ENCODE assay signal across 12 cellular contexts in genomic region chr17:19397556-19398041, GRCh38. TPM values are rescaled to one million over a fixed set of nuclear protein-coding genes. Genes with fewer than 3 reads are reported as not detected.
DNase-seq lines count a peak whose midpoint lies in the region; ATAC-seq, FAIRE-seq and TF ChIP-seq lines count a peak whose summit lies in the region.
"Had no signal": no experiment of that assay in that cellular context is flagged by ENCODE, and none has a peak within 500 bp of the region (broad histone marks: within the 10 kb centered on the region; RNA-seq: fewer than 3 reads in every experiment).

No MANE protein-coding gene starts in this region.

- H3K4me3 ChIP-seq in bronchial epithelial cell (ENCODE audit: low read depth, low read length) (no peak overlapping the region), HepG2 (replicated peaks in 1 of 3; ENCODE audit: insufficient read depth in 1 of 3, low read depth in 2 of 3, low read length in 3 of 3) (no peak overlapping the region), tibial artery (no peak overlapping the region)
- no peak overlapping the region for H3K4me3 ChIP-seq in CD8-positive, alpha-beta T cell (ENCODE audit: low read depth, low read length)

- no peaks in the 10 kb centered on the region for H3K9me3 ChIP-seq in HepG2 (ENCODE audit: low read length)
- no peaks in the 10 kb centered on the region for H3K9me3 ChIP-seq in tibial artery
- no peaks in the 10 kb centered on the region for H3K9me3 ChIP-seq in CD8-positive, alpha-beta T cell (ENCODE audit: low read length)

- no peaks in the 10 kb centered on the region for H3K4me1 Mint-ChIP-seq in CD8-positive, alpha-beta T cell (ENCODE audit: low read depth)
- H3K4me1 Mint-ChIP-seq: activated CD4-positive, alpha-beta T cell treated with anti-CD3 and anti-CD28 coated beads, Interleukin-2, amount 10 ng/mL, durations not matched to agents 7 days and 5 days; activated naive CD4-positive, alpha-beta T cell treated with anti-CD3 and anti-CD28 coated beads, Interleukin-2, amount 50 U/mL, for 24 hours had no signal

- TF ChIP-seq POLR2A in HepG2 (IDR thresholded peaks at IDR 0.05; ENCODE audit: insufficient read depth in 1 of 2, low read depth in 2 of 2, low read length in 2 of 2) = no peak

- H3K27ac ChIP-seq in HepG2 (ENCODE audit: extremely low read length, insufficient read depth, low read length) (no peak overlapping the region), tibial artery (peak overlapping the region; percentile 75 to 76)
- H3K27ac ChIP-seq in CD8-positive, alpha-beta T cell (ENCODE audit: low read depth, low read length) = no peak overlapping the region

- peaks cover 20% of the 10 kb centered on the region for H3K4me1 ChIP-seq in HepG2 (ENCODE audit: insufficient read depth, low read length)
- H3K4me1 ChIP-seq in tibial artery = peaks cover 0 to 34% (median 26%) of the 10 kb centered on the region in 4 donors
- no peaks in the 10 kb centered on the region for H3K4me1 ChIP-seq in CD8-positive, alpha-beta T cell (ENCODE audit: insufficient read depth, low read length)

- CTCF ChIA-PET in HepG2 (lab: Yijun Ruan, JAX; ENCODE audit: low intra/inter-chr PET ratio, low total read pairs) = interaction anchor here (1.4 kb wide), 1 partner anchor 49 kb away, joined by 5 read pairs; no protein-coding TSS in a partner anchor
- CTCF ChIA-PET in CD8-positive, alpha-beta T cell (lab: Charles Lee) = no interaction called here

- FAIRE-seq in bronchial epithelial cell (lab: Jason Lieb, UNC) = peak; percentile 62
- FAIRE-seq in HepG2 (lab: Jason Lieb, UNC) = peak; percentile 4
- no peak for FAIRE-seq in D721Med (lab: Jason Lieb, UNC)
- FAIRE-seq: endometrium, islet of Langerhans had no signal

- H3K4me2 ChIP-seq in HepG2 (ENCODE audit: low read depth, low read length) = peak overlapping the region; percentile 25; the same call in 1 of the 2 replicates

- H3K36me3 ChIP-seq in bronchial epithelial cell (ENCODE audit: control insufficient read depth, insufficient read depth, low read length) (no peaks in the 10 kb centered on the region), HepG2 (replicated peaks in 1 of 2; ENCODE audit: control insufficient read depth in 1 of 2, insufficient read depth in 2 of 2, low read length in 2 of 2) (no peaks in the 10 kb centered on the region), tibial artery (no peaks in the 10 kb centered on the region)
- no peaks in the 10 kb centered on the region for H3K36me3 ChIP-seq in CD8-positive, alpha-beta T cell (ENCODE audit: insufficient read depth, low read length)

- H3K27me3 ChIP-seq in bronchial epithelial cell (ENCODE audit: control insufficient read depth, insufficient read depth, low read length) (no peaks in the 10 kb centered on the region), HepG2 (ENCODE audit: control insufficient read depth in 1 of 2, insufficient read depth in 2 of 2, low read length in 2 of 2) (peaks cover 0 to under 1% of the 10 kb centered on the region in 2 experiments; a peak in 1 of 5 replicates), tibial artery (no peaks in the 10 kb centered on the region)
- H3K27me3 ChIP-seq in CD8-positive, alpha-beta T cell (ENCODE audit: insufficient read depth, low read length) = no peaks in the 10 kb centered on the region

- TF ChIP-seq EP300 in HepG2 (IDR thresholded peaks at IDR 0.05; ENCODE audit: low read depth in 2 of 2, low read length in 2 of 2) (no peak), HepG2 (CRISPR knock-in tag; IDR thresholded peaks at IDR 0.05; ENCODE audit: borderline replicate concordance) (no peak)

- peak; percentile 44 for TF ChIP-seq RAD21 in HepG2 (CRISPR knock-in tag; IDR thresholded peaks at IDR 0.05)

- WGBS in HepG2 (ENCODE audit: low lambda C conversion rate) = 10% methylated on average over 2 of the region's 6 CpGs

- H3K36me3 Mint-ChIP-seq in CD8-positive, alpha-beta T cell = no peaks in the 10 kb centered on the region
- H3K36me3 Mint-ChIP-seq: activated naive CD4-positive, alpha-beta T cell treated with anti-CD3 and anti-CD28 coated beads, Interleukin-2, amount 50 U/mL, for 24 hours had no signal

- BruUV-seq in HepG2 (replicated peaks; lab: Mats Ljungman, UMichigan) = no TSS peak

- no peak overlapping the region for H3K9ac ChIP-seq in HepG2 (ENCODE audit: insufficient read depth, low read depth, low read length)

- POLR2A ChIA-PET in HepG2 (lab: Yijun Ruan, JAX) = interaction anchor here (1.0 kb wide), 1 partner anchor 20 kb away, joined by 3 read pairs; the partner anchor contains the start of gene MAPK7
- POLR2A ChIA-PET in CD8-positive, alpha-beta T cell (lab: Charles Lee) = no interaction called here

- no peaks in the 10 kb centered on the region for H3K9me3 Mint-ChIP-seq in CD8-positive, alpha-beta T cell
- H3K9me3 Mint-ChIP-seq: activated CD4-positive, alpha-beta T cell treated with anti-CD3 and anti-CD28 coated beads, Interleukin-2, amount 10 ng/mL, durations not matched to agents 7 days and 5 days; activated naive CD4-positive, alpha-beta T cell treated with anti-CD3 and anti-CD28 coated beads, Interleukin-2, amount 50 U/mL, for 24 hours had no signal

- no peaks in the 10 kb centered on the region for H3K79me2 ChIP-seq in HepG2 (ENCODE audit: insufficient read depth, low read length)

- H4K20me1 ChIP-seq in HepG2 (ENCODE audit: insufficient read depth, low read length) = no peaks in the 10 kb centered on the region

- no peak overlapping the region for H2AFZ ChIP-seq in HepG2 (ENCODE audit: low read length)

- H3K27ac Mint-ChIP-seq in CD8-positive, alpha-beta T cell = no peak overlapping the region
- H3K27ac Mint-ChIP-seq: activated CD4-positive, alpha-beta T cell treated with anti-CD3 and anti-CD28 coated beads, Interleukin-2, amount 10 ng/mL, durations not matched to agents 7 days and 5 days; activated naive CD4-positive, alpha-beta T cell treated with anti-CD3 and anti-CD28 coated beads, Interleukin-2, amount 50 U/mL, for 24 hours had no signal

- TF ChIP-seq CTCF in bronchial epithelial cell (IDR thresholded peaks at IDR 0.05; ENCODE audit: insufficient read depth, low read length, severe bottlenecking) (peak; percentile 41), HepG2 (CRISPR knock-in tag; IDR thresholded peaks at IDR 0.05) (peak; percentile 73), tibial artery (IDR thresholded peaks at IDR 0.05) (no peak), D721Med (IDR thresholded peaks at IDR 0.05; ENCODE audit: insufficient read depth, missing control alignments) (no peak)
- no peak for TF ChIP-seq CTCF in CD8-positive, alpha-beta T cell (IDR thresholded peaks at IDR 0.05)

- H3K4me3 Mint-ChIP-seq in CD8-positive, alpha-beta T cell = no peak overlapping the region
- H3K4me3 Mint-ChIP-seq: activated CD4-positive, alpha-beta T cell treated with anti-CD3 and anti-CD28 coated beads, Interleukin-2, amount 10 ng/mL, durations not matched to agents 7 days and 5 days; activated naive CD4-positive, alpha-beta T cell treated with anti-CD3 and anti-CD28 coated beads, Interleukin-2, amount 50 U/mL, for 24 hours had no signal

- ATAC-seq in HepG2 (peak; percentile 85), HG02571 (IDR thresholded peaks at IDR 0.05; ENCODE audit: unreplicated experiment) (no peak)
- no peak for ATAC-seq in CD8-positive, alpha-beta T cell

- DNase-seq in LoVo (ENCODE audit: low spot score) (peak; percentile 70), bronchial epithelial cell (ENCODE audit: low read depth) (peak; percentile 64), HepG2 (ENCODE audit: low spot score) (peak; percentile 49), tibial artery (no peak), HCEC 1CT (no peak), D721Med (ENCODE audit: insufficient read length, low spot score) (no peak)
- no peak for DNase-seq in CD8-positive, alpha-beta T cell
- DNase-seq: activated CD4-positive, alpha-beta T cell treated with anti-CD3 and anti-CD28 coated beads, Interleukin-2, amount 10 ng/mL, durations not matched to agents 7 days and 5 days had no signal

- peaks cover 6% of the 10 kb centered on the region for H3K27me3 Mint-ChIP-seq in CD8-positive, alpha-beta T cell (ENCODE audit: low read depth)
- H3K27me3 Mint-ChIP-seq: activated naive CD4-positive, alpha-beta T cell treated with anti-CD3 and anti-CD28 coated beads, Interleukin-2, amount 50 U/mL, for 24 hours had no signal

- in situ Hi-C loops in HepG2 (cut with HindIII; ENCODE audit: extremely low pct_ligation_motif_present, low pct_unique_long_range_greater_than_20kb) = no loop called here

- intact Hi-C loops in HepG2 (cut with micrococcal nuclease; ENCODE audit: unreplicated experiment) (loop anchor here (1.0 kb wide), 1 partner anchor 50 kb away; no protein-coding TSS in a partner anchor), tibial artery (cut with DNase I; ENCODE audit: low total_unique reads) (no loop called here)
- intact Hi-C loops in CD8-positive, alpha-beta T cell (cut with DNase I, micrococcal nuclease) = no loop called here

RNA-seq across cellular contexts. Expression of gene MFAP4, which starts 10.6 kb away (rescaled TPM):
- 0.26 TPM in 1 of 2 replicates, not detected in the other for total RNA-seq in bronchial epithelial cell
- total RNA-seq in HepG2 (2016; rRNA removed; fragmentation: Illumina TruSeq; extraction: Trizol) = not detected in 2 replicates
- total RNA-seq in HepG2 (2016; cell fraction: cytosol; rRNA removed; fragmentation: Illumina TruSeq; extraction: Trizol; ENCODE audit: low read depth) = not detected in 2 replicates
- 0.13 TPM in 1 of 2 replicates, not detected in the other for total RNA-seq in HepG2 (2016; cell fraction: insoluble cytoplasmic fraction; rRNA removed; fragmentation: Illumina TruSeq; extraction: Trizol)
- not detected in 2 replicates for total RNA-seq in HepG2 (2016; cell fraction: membrane; rRNA removed; fragmentation: Illumina TruSeq; extraction: Trizol)
- total RNA-seq in HepG2 (2016; cell fraction: nucleus; rRNA removed; fragmentation: Illumina TruSeq; extraction: Trizol) = not detected in 2 replicates
- polyA plus RNA-seq in HepG2 (2011; rRNA removed) = 0.08 and 0.59 TPM in 2 replicates
- polyA plus RNA-seq in HepG2 (2011; cell fraction: cytosol; rRNA removed) = 0.16 and 0.23 TPM in 2 replicates
- polyA plus RNA-seq in HepG2 (2011; cell fraction: nucleus; rRNA removed) = 0.23 and 0.88 TPM in 2 replicates
- 0.27 and 0.75 TPM in 2 replicates for polyA plus RNA-seq in HepG2 (2012)
- not detected in 2 replicates for polyA plus RNA-seq in HepG2 (2016; cell fraction: cytosol; fragmentation: Illumina TruSeq; extraction: Trizol; ENCODE audit: low read depth)
- not detected in 2 replicates for polyA plus RNA-seq in HepG2 (2016; cell fraction: insoluble cytoplasmic fraction; fragmentation: Illumina TruSeq; extraction: Trizol; ENCODE audit: low read depth)
- not detected in 2 replicates for polyA plus RNA-seq in HepG2 (2016; cell fraction: membrane; fragmentation: Illumina TruSeq; extraction: Trizol; ENCODE audit: low read depth)
- not detected in 2 replicates for polyA plus RNA-seq in HepG2 (2016; cell fraction: nucleus; fragmentation: Illumina TruSeq; extraction: Trizol; ENCODE audit: insufficient read depth, low read depth)
- 0.12 TPM in 1 of 2 replicates, not detected in the other for polyA minus RNA-seq in HepG2 (2011; rRNA and poly(A)+ RNA removed; ENCODE audit: low replicate concordance)
- 0.69 TPM in 1 of 2 replicates, not detected in the other for polyA minus RNA-seq in HepG2 (2011; cell fraction: cytosol; rRNA and poly(A)+ RNA removed)
- polyA minus RNA-seq in HepG2 (2011; cell fraction: nucleus; rRNA and poly(A)+ RNA removed) = not detected in 2 replicates
- not detected for total RNA-seq in CD8-positive, alpha-beta T cell
- total RNA-seq: activated CD4-positive, alpha-beta T cell treated with anti-CD3 and anti-CD28 coated beads, Interleukin-2, amount 10 ng/mL, durations not matched to agents 7 days and 5 days had no signal

RNA-seq across cellular contexts. Expression of gene RNF112, which starts 13.4 kb away (rescaled TPM):
- 0.26 and 0.64 TPM in 2 replicates for total RNA-seq in bronchial epithelial cell
- not detected in 2 replicates for total RNA-seq in HepG2 (2016; rRNA removed; fragmentation: Illumina TruSeq; extraction: Trizol)
- not detected in 2 replicates for total RNA-seq in HepG2 (2016; cell fraction: cytosol; rRNA removed; fragmentation: Illumina TruSeq; extraction: Trizol; ENCODE audit: low read depth)
- total RNA-seq in HepG2 (2016; cell fraction: insoluble cytoplasmic fraction; rRNA removed; fragmentation: Illumina TruSeq; extraction: Trizol) = not detected in 2 replicates
- total RNA-seq in HepG2 (2016; cell fraction: membrane; rRNA removed; fragmentation: Illumina TruSeq; extraction: Trizol) = not detected in 2 replicates
- not detected in 2 replicates for total RNA-seq in HepG2 (2016; cell fraction: nucleus; rRNA removed; fragmentation: Illumina TruSeq; extraction: Trizol)
- 0.01 and 0.05 TPM in 2 replicates for polyA plus RNA-seq in HepG2 (2011; rRNA removed)
- polyA plus RNA-seq in HepG2 (2011; cell fraction: cytosol; rRNA removed) = 0.01 TPM in 1 of 2 replicates, not detected in the other
- polyA plus RNA-seq in HepG2 (2011; cell fraction: nucleus; rRNA removed) = 0.73 and 0.85 TPM in 2 replicates
- 0.27 and 0.52 TPM in 2 replicates for polyA plus RNA-seq in HepG2 (2012)
- polyA plus RNA-seq in HepG2 (2016; cell fraction: cytosol; fragmentation: Illumina TruSeq; extraction: Trizol; ENCODE audit: low read depth) = not detected in 2 replicates
- polyA plus RNA-seq in HepG2 (2016; cell fraction: insoluble cytoplasmic fraction; fragmentation: Illumina TruSeq; extraction: Trizol; ENCODE audit: low read depth) = not detected in 2 replicates
- polyA plus RNA-seq in HepG2 (2016; cell fraction: membrane; fragmentation: Illumina TruSeq; extraction: Trizol; ENCODE audit: low read depth) = not detected in 2 replicates
- not detected in 2 replicates for polyA plus RNA-seq in HepG2 (2016; cell fraction: nucleus; fragmentation: Illumina TruSeq; extraction: Trizol; ENCODE audit: insufficient read depth, low read depth)
- 0.14 TPM in 1 of 2 replicates, not detected in the other for polyA minus RNA-seq in HepG2 (2011; rRNA and poly(A)+ RNA removed; ENCODE audit: low replicate concordance)
- polyA minus RNA-seq in HepG2 (2011; cell fraction: cytosol; rRNA and poly(A)+ RNA removed) = not detected in 2 replicates
- polyA minus RNA-seq in HepG2 (2011; cell fraction: nucleus; rRNA and poly(A)+ RNA removed) = 0.13 TPM in 1 of 2 replicates, not detected in the other
- total RNA-seq in CD8-positive, alpha-beta T cell = under 1 TPM; 0.53 to 0.60 TPM

RNA-seq across cellular contexts. Expression of gene MAPK7, which starts 19.3 kb away (rescaled TPM):
- total RNA-seq in bronchial epithelial cell (6.8 and 11.1 TPM in 2 replicates), HepG2 (2016; rRNA removed; fragmentation: Illumina TruSeq; extraction: Trizol) (2.9 and 3.7 TPM in 2 replicates)
- total RNA-seq in HepG2 (2016; cell fraction: cytosol; rRNA removed; fragmentation: Illumina TruSeq; extraction: Trizol; ENCODE audit: low read depth) = 2.7 and 3.5 TPM in 2 replicates
- total RNA-seq in HepG2 (2016; cell fraction: insoluble cytoplasmic fraction; rRNA removed; fragmentation: Illumina TruSeq; extraction: Trizol) = 3.5 and 4.6 TPM in 2 replicates
- 4.4 and 4.5 TPM in 2 replicates for total RNA-seq in HepG2 (2016; cell fraction: membrane; rRNA removed; fragmentation: Illumina TruSeq; extraction: Trizol)
- total RNA-seq in HepG2 (2016; cell fraction: nucleus; rRNA removed; fragmentation: Illumina TruSeq; extraction: Trizol) = 5.1 and 5.6 TPM in 2 replicates
- polyA plus RNA-seq in HepG2 (2011; rRNA removed) = 5.9 and 6.4 TPM in 2 replicates
- polyA plus RNA-seq in HepG2 (2011; cell fraction: cytosol; rRNA removed) = 2.6 TPM in 2 replicates
- polyA plus RNA-seq in HepG2 (2011; cell fraction: nucleus; rRNA removed) = 15.5 and 19.3 TPM in 2 replicates
- polyA plus RNA-seq in HepG2 (2012) = 4.7 and 7.2 TPM in 2 replicates
- 2.3 and 3.1 TPM in 2 replicates for polyA plus RNA-seq in HepG2 (2016; cell fraction: cytosol; fragmentation: Illumina TruSeq; extraction: Trizol; ENCODE audit: low read depth)
- 5.8 and 8.5 TPM in 2 replicates for polyA plus RNA-seq in HepG2 (2016; cell fraction: insoluble cytoplasmic fraction; fragmentation: Illumina TruSeq; extraction: Trizol; ENCODE audit: low read depth)
- polyA plus RNA-seq in HepG2 (2016; cell fraction: membrane; fragmentation: Illumina TruSeq; extraction: Trizol; ENCODE audit: low read depth) = 4.2 TPM in 2 replicates
- polyA plus RNA-seq in HepG2 (2016; cell fraction: nucleus; fragmentation: Illumina TruSeq; extraction: Trizol; ENCODE audit: insufficient read depth, low read depth) = 12.9 and 19.5 TPM in 2 replicates
- 23.8 and 23.9 TPM in 2 replicates for polyA minus RNA-seq in HepG2 (2011; rRNA and poly(A)+ RNA removed; ENCODE audit: low replicate concordance)
- 4.7 and 7.5 TPM in 2 replicates for polyA minus RNA-seq in HepG2 (2011; cell fraction: cytosol; rRNA and poly(A)+ RNA removed)
- 20.3 and 20.4 TPM in 2 replicates for polyA minus RNA-seq in HepG2 (2011; cell fraction: nucleus; rRNA and poly(A)+ RNA removed)
- 10 to 100 TPM in 1 of 2 experiments, 1 to 10 TPM in 1; 7.0 to 11.1 TPM for total RNA-seq in CD8-positive, alpha-beta T cell

RNA-seq across cellular contexts. Expression of gene B9D1, which starts 35.1 kb away (rescaled TPM):
- total RNA-seq in bronchial epithelial cell (12.4 and 28.0 TPM in 2 replicates), HepG2 (2016; rRNA removed; fragmentation: Illumina TruSeq; extraction: Trizol) (26.2 and 27.7 TPM in 2 replicates)
- 7.2 and 9.1 TPM in 2 replicates for total RNA-seq in HepG2 (2016; cell fraction: cytosol; rRNA removed; fragmentation: Illumina TruSeq; extraction: Trizol; ENCODE audit: low read depth)
- total RNA-seq in HepG2 (2016; cell fraction: insoluble cytoplasmic fraction; rRNA removed; fragmentation: Illumina TruSeq; extraction: Trizol) = 28.5 TPM in 2 replicates
- total RNA-seq in HepG2 (2016; cell fraction: membrane; rRNA removed; fragmentation: Illumina TruSeq; extraction: Trizol) = 9.6 and 12.5 TPM in 2 replicates
- 16.8 and 19.2 TPM in 2 replicates for total RNA-seq in HepG2 (2016; cell fraction: nucleus; rRNA removed; fragmentation: Illumina TruSeq; extraction: Trizol)
- polyA plus RNA-seq in HepG2 (2011; rRNA removed) = 28.7 and 31.1 TPM in 2 replicates
- 19.7 and 34.3 TPM in 2 replicates for polyA plus RNA-seq in HepG2 (2011; cell fraction: cytosol; rRNA removed)
- polyA plus RNA-seq in HepG2 (2011; cell fraction: nucleus; rRNA removed) = 46.3 and 48.7 TPM in 2 replicates
- polyA plus RNA-seq in HepG2 (2012) = 11.8 and 12.8 TPM in 2 replicates
- polyA plus RNA-seq in HepG2 (2016; cell fraction: cytosol; fragmentation: Illumina TruSeq; extraction: Trizol; ENCODE audit: low read depth) = 6.7 and 10.3 TPM in 2 replicates
- 27.9 and 32.0 TPM in 2 replicates for polyA plus RNA-seq in HepG2 (2016; cell fraction: insoluble cytoplasmic fraction; fragmentation: Illumina TruSeq; extraction: Trizol; ENCODE audit: low read depth)
- 6.2 and 7.2 TPM in 2 replicates for polyA plus RNA-seq in HepG2 (2016; cell fraction: membrane; fragmentation: Illumina TruSeq; extraction: Trizol; ENCODE audit: low read depth)
- 31.9 and 36.2 TPM in 2 replicates for polyA plus RNA-seq in HepG2 (2016; cell fraction: nucleus; fragmentation: Illumina TruSeq; extraction: Trizol; ENCODE audit: insufficient read depth, low read depth)
- polyA minus RNA-seq in HepG2 (2011; rRNA and poly(A)+ RNA removed; ENCODE audit: low replicate concordance) = 24.4 and 68.8 TPM in 2 replicates
- 7.4 and 11.4 TPM in 2 replicates for polyA minus RNA-seq in HepG2 (2011; cell fraction: cytosol; rRNA and poly(A)+ RNA removed)
- 19.1 and 22.0 TPM in 2 replicates for polyA minus RNA-seq in HepG2 (2011; cell fraction: nucleus; rRNA and poly(A)+ RNA removed)
- under 1 TPM; 0.72 to 0.92 TPM for total RNA-seq in CD8-positive, alpha-beta T cell

Comparison
In these comparisons a context has a peak if more than half of its experiments do, and no peak if none do; other contexts are left out.
1. DNase-seq: peak in LoVo (single experiment), bronchial epithelial cell (single experiment) and HepG2 (single experiment); none in tibial artery (0 of 2), CD8-positive, alpha-beta T cell (0 of 7), HCEC 1CT (single experiment) and D721Med (single experiment).
2. CTCF ChIP-seq: peak in bronchial epithelial cell (single experiment) and HepG2 (single experiment); none in tibial artery (0 of 2), CD8-positive, alpha-beta T cell (single experiment) and D721Med (single experiment).
3. H3K27ac ChIP-seq: peak in tibial artery (2 of 2); none in HepG2 (single experiment) and CD8-positive, alpha-beta T cell (single experiment).